9 cellular contexts compared by ENCODE assay signal in genomic region chr1:207806531-207807394, GRCh38. TPM values are rescaled to one million over a fixed set of nuclear protein-coding genes. Genes with fewer than 3 reads are reported as not detected.
DNase-seq lines count a peak whose midpoint lies in the region; ATAC-seq and TF ChIP-seq lines count a peak whose summit lies in the region.
"Had no signal": no experiment of that assay in that cellular context is flagged by ENCODE, and none has a peak within 500 bp of the region (broad histone marks: within the 10 kb centered on the region; RNA-seq: fewer than 3 reads in every experiment).

No MANE protein-coding gene starts in this region.

- intact Hi-C loops in heart right ventricle (cut with DNase I): loop anchor here in 1 of 10 donors (5.0 kb wide), 1 partner anchor 156 kb away; no protein-coding TSS in a partner anchor
- intact Hi-C loops in Right ventricle myocardium inferior (cut with DNase I): no loop called here
- intact Hi-C loops in lower lobe of right lung (cut with DNase I): no loop called here

- no peaks in the 10 kb centered on the region; the same call in 1 of the 2 replicates for H3K27me3 Mint-ChIP-seq in WTC11 (ENCODE audit: low read depth)

- 88 to 89% methylated on average over 11 of the region's 11 CpGs for WGBS in heart right ventricle, 2 donors
- WGBS in urinary bladder: 92% methylated on average over 11 of the region's 11 CpGs

- POLR2A ChIA-PET in WTC11 (lab: Charles Lee): no interaction called here

- H3K27ac ChIP-seq in heart right ventricle: peak overlapping the region; percentile 5 to 81 (median 76)
- peak overlapping the region; percentile 72 for H3K27ac ChIP-seq in lower lobe of right lung
- peak overlapping the region; percentile 82 for H3K27ac ChIP-seq in urinary bladder (ENCODE audit: low read depth)

- H3K4me3 ChIP-seq in heart right ventricle (no peak overlapping the region), astrocyte of the cerebellum (ENCODE audit: low read depth, low read length) (no peak overlapping the region), lower lobe of right lung (no peak overlapping the region), urinary bladder (ENCODE audit: low read depth, low read length) (no peak overlapping the region)

- H3K9me3 ChIP-seq in heart right ventricle: no peaks in the 10 kb centered on the region
- H3K9me3 ChIP-seq in lower lobe of right lung: no peaks in the 10 kb centered on the region

- no peak overlapping the region for H3K27ac Mint-ChIP-seq in WTC11

- peaks cover 65 to 97% (median 90%) of the 10 kb centered on the region in 9 donors for H3K4me1 ChIP-seq in heart right ventricle
- peaks cover 100% of the 10 kb centered on the region for H3K4me1 ChIP-seq in lower lobe of right lung
- no peaks in the 10 kb centered on the region for H3K4me1 ChIP-seq in urinary bladder (ENCODE audit: insufficient read depth)

- H3K36me3 ChIP-seq in heart right ventricle (peaks cover 6 to 100% (median 50%) of the 10 kb centered on the region in 9 donors), lower lobe of right lung (peaks cover 100% of the 10 kb centered on the region), urinary bladder (ENCODE audit: insufficient read depth) (peaks cover 2% of the 10 kb centered on the region)

- in situ Hi-C loops in astrocyte of the cerebellum (cut with HindIII; ENCODE audit: low sequenced_read_pairs): no loop called here

- no peak for TF ChIP-seq CTCF in heart right ventricle (IDR thresholded peaks at IDR 0.05)
- no peak for TF ChIP-seq CTCF in astrocyte of the cerebellum (IDR thresholded peaks at IDR 0.05; ENCODE audit: low read depth, low read length, missing control alignments)
- no peak for TF ChIP-seq CTCF in lower lobe of right lung (IDR thresholded peaks at IDR 0.05)
- TF ChIP-seq CTCF in WTC11 (IDR thresholded peaks at IDR 0.05): no peak

- DNase-seq in heart right ventricle (no peak), Right ventricle myocardium inferior (ENCODE audit: missing footprints) (no peak), astrocyte of the cerebellum (ENCODE audit: low read depth) (peak; percentile 34), lower lobe of right lung (no peak), WTC11 (ENCODE audit: low spot score) (no peak), NCI-H146 (lab: John Stamatoyannopoulos, UW) (no peak)
- DNase-seq: DMS79 treated with DMSO at 0.1 percent for 48 hours had no signal

- H3K36me3 Mint-ChIP-seq in WTC11: no peaks in the 10 kb centered on the region

- H3K9me3 Mint-ChIP-seq in WTC11: no peaks in the 10 kb centered on the region

- CTCF ChIA-PET in WTC11 (lab: Charles Lee): interaction anchor here (0.6 to 3.2 kb wide), 3 partner anchors 10 to 156 kb away, joined by 3 to 15 read pairs (median 3); no protein-coding TSS in a partner anchor

- peaks cover 10% of the 10 kb centered on the region for H3K4me1 Mint-ChIP-seq in WTC11

- ATAC-seq in heart right ventricle (peak in 1 of 8 donors; percentile 1), Right ventricle myocardium inferior (no peak), lower lobe of right lung (peak in 1 of 2 donors; percentile 1), WTC11 (no peak), HG03354 (IDR thresholded peaks at IDR 0.05; ENCODE audit: poor library complexity, severe bottlenecking, unreplicated experiment) (no peak)

- no peak overlapping the region for H3K4me3 Mint-ChIP-seq in WTC11

- H3K27me3 ChIP-seq in heart right ventricle: no peaks in the 10 kb centered on the region
- no peaks in the 10 kb centered on the region for H3K27me3 ChIP-seq in lower lobe of right lung (ENCODE audit: low read depth)

TF ChIP-seq in WTC11, 78 proteins besides CTCF, POLR2A, EP300 and RAD21:
- no peak for TF ChIP-seq ETV6 (CRISPR knock-in tag; IDR thresholded peaks at IDR 0.05)
- no peak for TF ChIP-seq MAX (CRISPR knock-in tag; IDR thresholded peaks at IDR 0.05)
- no peak for TF ChIP-seq ZNF232 (CRISPR knock-in tag; IDR thresholded peaks at IDR 0.05)
- TF ChIP-seq SP1 (CRISPR knock-in tag; conservative IDR thresholded peaks at IDR 0.05): no peak

RNA-seq across cellular contexts. Expression of gene CD46, which starts 54.9 kb away (rescaled TPM):
- 100 to 1,000 TPM in 4 of 10 donors, 10 to 100 TPM in 6; 84.0 to 114 (median 97.0) TPM for total RNA-seq in heart right ventricle
- 10 to 100 TPM; 44.0 to 69.2 TPM for polyA plus RNA-seq in heart right ventricle
- total RNA-seq in Right ventricle myocardium inferior: 95.7 TPM
- total RNA-seq in lower lobe of right lung: 302 TPM
- 314 TPM for total RNA-seq in urinary bladder
- 97.9 TPM for polyA plus RNA-seq in urinary bladder
- 138 to 150 TPM (median 147 TPM) in 3 replicates for total RNA-seq in WTC11 (2021)
